2 cellular contexts compared by ENCODE assay signal in genomic region chr16:12178251-12178990, GRCh38.
TF ChIP-seq lines count a peak whose summit lies in the region.

No MANE protein-coding gene starts in this region.

TF ChIP-seq in GM12878, 131 proteins besides CTCF, POLR2A, EP300 and RAD21 (continued from another document):
- TF ChIP-seq E2F8 (IDR thresholded peaks at IDR 0.05; ENCODE audit: low read depth, partially characterized antibody) (no peak), SIN3A (IDR thresholded peaks at IDR 0.05; ENCODE audit: low read depth, low read length) (no peak), NRF1 (conservative IDR thresholded peaks at IDR 0.05; ENCODE audit: low read depth, low read length) (no peak), LARP7 (IDR thresholded peaks at IDR 0.05) (no peak), ASH2L (IDR thresholded peaks at IDR 0.05; ENCODE audit: borderline replicate concordance, low read depth) (no peak), MYB (IDR thresholded peaks at IDR 0.05; ENCODE audit: borderline replicate concordance, low read depth, low read length) (no peak), CBX5 (IDR thresholded peaks at IDR 0.05; ENCODE audit: low read depth) (no peak), POU2F2 (IDR thresholded peaks at IDR 0.05; ENCODE audit: borderline replicate concordance, low read depth, low read length) (no peak), CBFB (IDR thresholded peaks at IDR 0.05; ENCODE audit: low read depth) (no peak), PAX8 (IDR thresholded peaks at IDR 0.05) (no peak)
TF ChIP-seq in GM12878: peak in this region for 0.

TF ChIP-seq in GM23338, 12 proteins besides CTCF, POLR2A, EP300 and RAD21 (continued from another document):
- TF ChIP-seq ZNF462 (CRISPR knock-in tag; IDR thresholded peaks at IDR 0.05) (no peak), ETS1 (IDR thresholded peaks at IDR 0.05) (no peak), ZNF114 (CRISPR knock-in tag; IDR thresholded peaks at IDR 0.05) (no peak), CREB1 (CRISPR knock-in tag; IDR thresholded peaks at IDR 0.05; ENCODE audit: low read depth) (no peak), REST (IDR thresholded peaks at IDR 0.05; ENCODE audit: unreplicated experiment) (no peak)
TF ChIP-seq in GM23338: peak in this region for 0.
